3 cellular contexts compared by ENCODE assay signal in the genomic region with DNA sequence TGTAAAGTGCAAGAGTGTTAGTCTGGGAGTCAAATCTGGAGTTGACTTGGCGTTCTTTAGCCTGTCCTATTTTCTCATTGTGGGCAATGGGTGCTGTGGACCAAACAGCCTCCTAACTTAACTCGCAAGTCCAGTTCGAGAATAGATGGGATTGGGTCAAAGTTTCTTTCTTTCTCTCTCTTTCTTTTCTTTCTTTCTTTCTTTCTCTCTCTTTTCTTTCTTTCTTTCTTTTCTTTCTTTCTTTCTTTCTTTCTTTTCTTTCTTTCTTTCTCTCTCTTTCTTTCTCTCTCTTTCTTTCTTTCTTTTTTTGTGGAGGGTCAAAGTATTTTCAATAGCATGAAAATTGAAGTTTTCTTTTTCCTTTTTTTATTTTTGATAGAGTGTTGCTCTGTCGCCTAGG.
A peak's percentile ranks its signal among the peaks of the same experiment; 100 is the strongest.
TF ChIP-seq lines count a peak whose summit lies in the region.

No MANE protein-coding gene starts in this region.

TF ChIP-seq in HEK293, 187 proteins besides CTCF, POLR2A, EP300 and RAD21:
- TF ChIP-seq ZNF157 (tag by site-specific recombination; IDR thresholded peaks at IDR 0.05) (no peak), ZNF366 (tag by site-specific recombination; conservative IDR thresholded peaks at IDR 0.05) (peak; percentile 85), ZNF560 (tag by site-specific recombination; IDR thresholded peaks at IDR 0.05; ENCODE audit: borderline replicate concordance) (no peak), SCRT1 (tag by site-specific recombination; IDR thresholded peaks at IDR 0.05; ENCODE audit: borderline replicate concordance) (no peak)

TF ChIP-seq in GM12878, 131 proteins besides CTCF, POLR2A, EP300 and RAD21:
- no peak for TF ChIP-seq MYC (IDR thresholded peaks at IDR 0.05; ENCODE audit: insufficient read depth, insufficient read length, insufficient replicate concordance, low read length, severe bottlenecking)
- TF ChIP-seq IKZF1 (conservative IDR thresholded peaks at IDR 0.05): no peak
- TF ChIP-seq RCOR1 (conservative IDR thresholded peaks at IDR 0.05; ENCODE audit: low read depth, low read length): no peak
- TF ChIP-seq, protein P1, sequence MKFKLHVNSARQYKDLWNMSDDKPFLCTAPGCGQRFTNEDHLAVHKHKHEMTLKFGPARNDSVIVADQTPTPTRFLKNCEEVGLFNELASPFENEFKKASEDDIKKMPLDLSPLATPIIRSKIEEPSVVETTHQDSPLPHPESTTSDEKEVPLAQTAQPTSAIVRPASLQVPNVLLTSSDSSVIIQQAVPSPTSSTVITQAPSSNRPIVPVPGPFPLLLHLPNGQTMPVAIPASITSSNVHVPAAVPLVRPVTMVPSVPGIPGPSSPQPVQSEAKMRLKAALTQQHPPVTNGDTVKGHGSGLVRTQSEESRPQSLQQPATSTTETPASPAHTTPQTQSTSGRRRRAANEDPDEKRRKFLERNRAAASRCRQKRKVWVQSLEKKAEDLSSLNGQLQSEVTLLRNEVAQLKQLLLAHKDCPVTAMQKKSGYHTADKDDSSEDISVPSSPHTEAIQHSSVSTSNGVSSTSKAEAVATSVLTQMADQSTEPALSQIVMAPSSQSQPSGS (IDR thresholded peaks at IDR 0.05; ENCODE audit: low read length): no peak
- TF ChIP-seq BRCA1 (IDR thresholded peaks at IDR 0.05; ENCODE audit: low read depth, low read length): no peak
- TF ChIP-seq TCF12 (IDR thresholded peaks at IDR 0.05; ENCODE audit: low read depth, low read length): no peak
- no peak for TF ChIP-seq NFIC (IDR thresholded peaks at IDR 0.05; ENCODE audit: low read depth, low read length)
- TF ChIP-seq ESRRA (IDR thresholded peaks at IDR 0.05; ENCODE audit: low read length): no peak
- TF ChIP-seq SP1 (IDR thresholded peaks at IDR 0.05; ENCODE audit: low read depth, low read length): no peak
- no peak for TF ChIP-seq SUPT20H (IDR thresholded peaks at IDR 0.05; ENCODE audit: borderline replicate concordance, control insufficient read depth, low read depth, low read length)
- TF ChIP-seq NFYA (IDR thresholded peaks at IDR 0.05; ENCODE audit: borderline replicate concordance, low read depth, low read length): no peak

TF ChIP-seq in HepG2, 621 proteins besides CTCF, POLR2A, EP300 and RAD21:
- TF ChIP-seq, protein P2, sequence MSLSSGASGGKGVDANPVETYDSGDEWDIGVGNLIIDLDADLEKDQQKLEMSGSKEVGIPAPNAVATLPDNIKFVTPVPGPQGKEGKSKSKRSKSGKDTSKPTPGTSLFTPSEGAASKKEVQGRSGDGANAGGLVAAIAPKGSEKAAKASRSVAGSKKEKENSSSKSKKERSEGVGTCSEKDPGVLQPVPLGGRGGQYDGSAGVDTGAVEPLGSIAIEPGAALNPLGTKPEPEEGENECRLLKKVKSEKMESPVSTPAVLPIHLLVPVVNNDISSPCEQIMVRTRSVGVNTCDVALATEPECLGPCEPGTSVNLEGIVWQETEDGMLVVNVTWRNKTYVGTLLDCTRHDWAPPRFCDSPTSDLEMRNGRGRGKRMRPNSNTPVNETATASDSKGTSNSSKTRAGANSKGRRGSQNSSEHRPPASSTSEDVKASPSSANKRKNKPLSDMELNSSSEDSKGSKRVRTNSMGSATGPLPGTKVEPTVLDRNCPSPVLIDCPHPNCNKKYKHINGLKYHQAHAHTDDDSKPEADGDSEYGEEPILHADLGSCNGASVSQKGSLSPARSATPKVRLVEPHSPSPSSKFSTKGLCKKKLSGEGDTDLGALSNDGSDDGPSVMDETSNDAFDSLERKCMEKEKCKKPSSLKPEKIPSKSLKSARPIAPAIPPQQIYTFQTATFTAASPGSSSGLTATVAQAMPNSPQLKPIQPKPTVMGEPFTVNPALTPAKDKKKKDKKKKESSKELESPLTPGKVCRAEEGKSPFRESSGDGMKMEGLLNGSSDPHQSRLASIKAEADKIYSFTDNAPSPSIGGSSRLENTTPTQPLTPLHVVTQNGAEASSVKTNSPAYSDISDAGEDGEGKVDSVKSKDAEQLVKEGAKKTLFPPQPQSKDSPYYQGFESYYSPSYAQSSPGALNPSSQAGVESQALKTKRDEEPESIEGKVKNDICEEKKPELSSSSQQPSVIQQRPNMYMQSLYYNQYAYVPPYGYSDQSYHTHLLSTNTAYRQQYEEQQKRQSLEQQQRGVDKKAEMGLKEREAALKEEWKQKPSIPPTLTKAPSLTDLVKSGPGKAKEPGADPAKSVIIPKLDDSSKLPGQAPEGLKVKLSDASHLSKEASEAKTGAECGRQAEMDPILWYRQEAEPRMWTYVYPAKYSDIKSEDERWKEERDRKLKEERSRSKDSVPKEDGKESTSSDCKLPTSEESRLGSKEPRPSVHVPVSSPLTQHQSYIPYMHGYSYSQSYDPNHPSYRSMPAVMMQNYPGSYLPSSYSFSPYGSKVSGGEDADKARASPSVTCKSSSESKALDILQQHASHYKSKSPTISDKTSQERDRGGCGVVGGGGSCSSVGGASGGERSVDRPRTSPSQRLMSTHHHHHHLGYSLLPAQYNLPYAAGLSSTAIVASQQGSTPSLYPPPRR (CRISPR knock-in tag; IDR thresholded peaks at IDR 0.05; ENCODE audit: borderline replicate concordance): no peak
- no peak for TF ChIP-seq ZNF225 (CRISPR knock-in tag; IDR thresholded peaks at IDR 0.05)
- TF ChIP-seq, protein P3, sequence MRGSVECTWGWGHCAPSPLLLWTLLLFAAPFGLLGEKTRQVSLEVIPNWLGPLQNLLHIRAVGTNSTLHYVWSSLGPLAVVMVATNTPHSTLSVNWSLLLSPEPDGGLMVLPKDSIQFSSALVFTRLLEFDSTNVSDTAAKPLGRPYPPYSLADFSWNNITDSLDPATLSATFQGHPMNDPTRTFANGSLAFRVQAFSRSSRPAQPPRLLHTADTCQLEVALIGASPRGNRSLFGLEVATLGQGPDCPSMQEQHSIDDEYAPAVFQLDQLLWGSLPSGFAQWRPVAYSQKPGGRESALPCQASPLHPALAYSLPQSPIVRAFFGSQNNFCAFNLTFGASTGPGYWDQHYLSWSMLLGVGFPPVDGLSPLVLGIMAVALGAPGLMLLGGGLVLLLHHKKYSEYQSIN (CRISPR knock-in tag; IDR thresholded peaks at IDR 0.05; ENCODE audit: borderline replicate concordance): no peak
- TF ChIP-seq ZNF781 (CRISPR knock-in tag; IDR thresholded peaks at IDR 0.05; ENCODE audit: borderline replicate concordance, not compliant biosample characterization): no peak
- TF ChIP-seq, protein P4, sequence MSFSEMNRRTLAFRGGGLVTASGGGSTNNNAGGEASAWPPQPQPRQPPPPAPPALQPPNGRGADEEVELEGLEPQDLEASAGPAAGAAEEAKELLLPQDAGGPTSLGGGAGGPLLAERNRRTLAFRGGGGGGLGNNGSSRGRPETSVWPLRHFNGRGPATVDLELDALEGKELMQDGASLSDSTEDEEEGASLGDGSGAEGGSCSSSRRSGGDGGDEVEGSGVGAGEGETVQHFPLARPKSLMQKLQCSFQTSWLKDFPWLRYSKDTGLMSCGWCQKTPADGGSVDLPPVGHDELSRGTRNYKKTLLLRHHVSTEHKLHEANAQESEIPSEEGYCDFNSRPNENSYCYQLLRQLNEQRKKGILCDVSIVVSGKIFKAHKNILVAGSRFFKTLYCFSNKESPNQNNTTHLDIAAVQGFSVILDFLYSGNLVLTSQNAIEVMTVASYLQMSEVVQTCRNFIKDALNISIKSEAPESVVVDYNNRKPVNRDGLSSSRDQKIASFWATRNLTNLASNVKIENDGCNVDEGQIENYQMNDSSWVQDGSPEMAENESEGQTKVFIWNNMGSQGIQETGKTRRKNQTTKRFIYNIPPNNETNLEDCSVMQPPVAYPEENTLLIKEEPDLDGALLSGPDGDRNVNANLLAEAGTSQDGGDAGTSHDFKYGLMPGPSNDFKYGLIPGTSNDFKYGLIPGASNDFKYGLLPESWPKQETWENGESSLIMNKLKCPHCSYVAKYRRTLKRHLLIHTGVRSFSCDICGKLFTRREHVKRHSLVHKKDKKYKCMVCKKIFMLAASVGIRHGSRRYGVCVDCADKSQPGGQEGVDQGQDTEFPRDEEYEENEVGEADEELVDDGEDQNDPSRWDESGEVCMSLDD (CRISPR knock-in tag; IDR thresholded peaks at IDR 0.05; ENCODE audit: borderline replicate concordance): no peak
- no peak for TF ChIP-seq PAX8 (CRISPR knock-in tag; IDR thresholded peaks at IDR 0.05; ENCODE audit: borderline replicate concordance)
- TF ChIP-seq CEBPG (CRISPR knock-in tag; IDR thresholded peaks at IDR 0.05): no peak
- no peak for TF ChIP-seq NFYC (CRISPR knock-in tag; IDR thresholded peaks at IDR 0.05)
- no peak for TF ChIP-seq MED13 (CRISPR knock-in tag; IDR thresholded peaks at IDR 0.05)
- no peak for TF ChIP-seq ZNF790 (CRISPR knock-in tag; IDR thresholded peaks at IDR 0.05; ENCODE audit: borderline replicate concordance)
- TF ChIP-seq ZNF839 (CRISPR knock-in tag; IDR thresholded peaks at IDR 0.05; ENCODE audit: borderline replicate concordance): no peak
- TF ChIP-seq KDM5B (CRISPR knock-in tag; IDR thresholded peaks at IDR 0.05; ENCODE audit: borderline replicate concordance): no peak
- no peak for TF ChIP-seq ZNF367 (CRISPR knock-in tag; IDR thresholded peaks at IDR 0.05; ENCODE audit: borderline replicate concordance)
- TF ChIP-seq ZSCAN29 (CRISPR knock-in tag; conservative IDR thresholded peaks at IDR 0.05): no peak
- no peak for TF ChIP-seq EEA1 (CRISPR knock-in tag; IDR thresholded peaks at IDR 0.05; ENCODE audit: borderline replicate concordance)
- TF ChIP-seq, protein P5, sequence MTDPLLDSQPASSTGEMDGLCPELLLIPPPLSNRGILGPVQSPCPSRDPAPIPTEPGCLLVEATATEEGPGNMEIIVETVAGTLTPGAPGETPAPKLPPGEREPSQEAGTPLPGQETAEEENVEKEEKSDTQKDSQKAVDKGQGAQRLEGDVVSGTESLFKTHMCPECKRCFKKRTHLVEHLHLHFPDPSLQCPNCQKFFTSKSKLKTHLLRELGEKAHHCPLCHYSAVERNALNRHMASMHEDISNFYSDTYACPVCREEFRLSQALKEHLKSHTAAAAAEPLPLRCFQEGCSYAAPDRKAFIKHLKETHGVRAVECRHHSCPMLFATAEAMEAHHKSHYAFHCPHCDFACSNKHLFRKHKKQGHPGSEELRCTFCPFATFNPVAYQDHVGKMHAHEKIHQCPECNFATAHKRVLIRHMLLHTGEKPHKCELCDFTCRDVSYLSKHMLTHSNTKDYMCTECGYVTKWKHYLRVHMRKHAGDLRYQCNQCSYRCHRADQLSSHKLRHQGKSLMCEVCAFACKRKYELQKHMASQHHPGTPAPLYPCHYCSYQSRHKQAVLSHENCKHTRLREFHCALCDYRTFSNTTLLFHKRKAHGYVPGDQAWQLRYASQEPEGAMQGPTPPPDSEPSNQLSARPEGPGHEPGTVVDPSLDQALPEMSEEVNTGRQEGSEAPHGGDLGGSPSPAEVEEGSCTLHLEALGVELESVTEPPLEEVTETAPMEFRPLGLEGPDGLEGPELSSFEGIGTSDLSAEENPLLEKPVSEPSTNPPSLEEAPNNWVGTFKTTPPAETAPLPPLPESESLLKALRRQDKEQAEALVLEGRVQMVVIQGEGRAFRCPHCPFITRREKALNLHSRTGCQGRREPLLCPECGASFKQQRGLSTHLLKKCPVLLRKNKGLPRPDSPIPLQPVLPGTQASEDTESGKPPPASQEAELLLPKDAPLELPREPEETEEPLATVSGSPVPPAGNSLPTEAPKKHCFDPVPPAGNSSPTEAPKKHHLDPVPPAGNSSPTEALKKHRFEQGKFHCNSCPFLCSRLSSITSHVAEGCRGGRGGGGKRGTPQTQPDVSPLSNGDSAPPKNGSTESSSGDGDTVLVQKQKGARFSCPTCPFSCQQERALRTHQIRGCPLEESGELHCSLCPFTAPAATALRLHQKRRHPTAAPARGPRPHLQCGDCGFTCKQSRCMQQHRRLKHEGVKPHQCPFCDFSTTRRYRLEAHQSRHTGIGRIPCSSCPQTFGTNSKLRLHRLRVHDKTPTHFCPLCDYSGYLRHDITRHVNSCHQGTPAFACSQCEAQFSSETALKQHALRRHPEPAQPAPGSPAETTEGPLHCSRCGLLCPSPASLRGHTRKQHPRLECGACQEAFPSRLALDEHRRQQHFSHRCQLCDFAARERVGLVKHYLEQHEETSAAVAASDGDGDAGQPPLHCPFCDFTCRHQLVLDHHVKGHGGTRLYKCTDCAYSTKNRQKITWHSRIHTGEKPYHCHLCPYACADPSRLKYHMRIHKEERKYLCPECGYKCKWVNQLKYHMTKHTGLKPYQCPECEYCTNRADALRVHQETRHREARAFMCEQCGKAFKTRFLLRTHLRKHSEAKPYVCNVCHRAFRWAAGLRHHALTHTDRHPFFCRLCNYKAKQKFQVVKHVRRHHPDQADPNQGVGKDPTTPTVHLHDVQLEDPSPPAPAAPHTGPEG (CRISPR knock-in tag; IDR thresholded peaks at IDR 0.05): no peak
- no peak for TF ChIP-seq ZNF788 (CRISPR knock-in tag; IDR thresholded peaks at IDR 0.05; ENCODE audit: borderline replicate concordance)
- TF ChIP-seq WIZ (CRISPR knock-in tag; IDR thresholded peaks at IDR 0.05): no peak
- no peak for TF ChIP-seq GFI1 (CRISPR knock-in tag; IDR thresholded peaks at IDR 0.05; ENCODE audit: borderline replicate concordance)
- no peak for TF ChIP-seq BCL6 (CRISPR knock-in tag; IDR thresholded peaks at IDR 0.05)
